1 cellular context compared by ENCODE assay signal in genomic region chr1:92442351-92442750, GRCh38.
TF ChIP-seq lines count a peak whose summit lies in the region.

No MANE protein-coding gene starts in this region.

TF ChIP-seq in HepG2, 621 proteins besides CTCF, POLR2A, EP300 and RAD21:
- TF ChIP-seq DMAP1 (CRISPR knock-in tag; IDR thresholded peaks at IDR 0.05): no peak
- TF ChIP-seq RBM22 (optimal IDR thresholded peaks at IDR 0.05; ENCODE audit: low read length): no peak
- TF ChIP-seq PRMT3 (CRISPR knock-in tag; IDR thresholded peaks at IDR 0.05; ENCODE audit: borderline replicate concordance, low read depth): no peak
- TF ChIP-seq ZNF251 (CRISPR knock-in tag; IDR thresholded peaks at IDR 0.05): no peak
- TF ChIP-seq SP140L (CRISPR knock-in tag; IDR thresholded peaks at IDR 0.05; ENCODE audit: borderline replicate concordance): no peak
- TF ChIP-seq PAWR (CRISPR knock-in tag; IDR thresholded peaks at IDR 0.05; ENCODE audit: borderline replicate concordance): no peak
- no peak for TF ChIP-seq ZNF280B (CRISPR knock-in tag; IDR thresholded peaks at IDR 0.05; ENCODE audit: borderline replicate concordance)
- no peak for TF ChIP-seq ZBTB4 (CRISPR knock-in tag; IDR thresholded peaks at IDR 0.05; ENCODE audit: borderline replicate concordance)
- TF ChIP-seq ZGPAT (CRISPR knock-in tag; IDR thresholded peaks at IDR 0.05): no peak
- TF ChIP-seq SOX5 (CRISPR knock-in tag; IDR thresholded peaks at IDR 0.05; ENCODE audit: borderline replicate concordance): no peak
- no peak for TF ChIP-seq CBX1 (IDR thresholded peaks at IDR 0.05; ENCODE audit: low read depth)
- no peak for TF ChIP-seq ZNF577 (CRISPR knock-in tag; IDR thresholded peaks at IDR 0.05; ENCODE audit: borderline replicate concordance, low read depth)
- no peak for TF ChIP-seq ZNF605 (CRISPR knock-in tag; IDR thresholded peaks at IDR 0.05)
- no peak for TF ChIP-seq ZBTB10 (CRISPR knock-in tag; IDR thresholded peaks at IDR 0.05; ENCODE audit: borderline replicate concordance)
- no peak for TF ChIP-seq ZNF496 (CRISPR knock-in tag; IDR thresholded peaks at IDR 0.05; ENCODE audit: insufficient replicate concordance)
- TF ChIP-seq KDM6A (CRISPR knock-in tag; IDR thresholded peaks at IDR 0.05; ENCODE audit: low read depth): no peak
- TF ChIP-seq TIGD3 (CRISPR knock-in tag; IDR thresholded peaks at IDR 0.05; ENCODE audit: borderline replicate concordance): no peak
